34 cellular contexts compared by ENCODE assay signal in genomic region chr2:147851244-147851930, GRCh38.
"Had no signal": no experiment of that assay in that cellular context is flagged by ENCODE, and none has a peak within 500 bp of the region (broad histone marks: within the 10 kb centered on the region; RNA-seq: fewer than 3 reads in every experiment).

No MANE protein-coding gene starts in this region.

- H3K27ac Mint-ChIP-seq: activated CD4-positive, alpha-beta T cell treated with anti-CD3 and anti-CD28 coated beads for 36 hours; activated CD8-positive, alpha-beta memory T cell treated with anti-CD3 and anti-CD28 coated beads, Interleukin-2, amount 10 ng/mL, durations not matched to agents 7 days and 5 days; activated CD8-positive, alpha-beta T cell treated with anti-CD3 and anti-CD28 coated beads, Interleukin-2, amount 10 ng/mL, durations not matched to agents 7 days and 5 days; activated naive CD8-positive, alpha-beta T cell; activated T-cell treated with anti-CD3 and anti-CD28 coated beads, Interleukin-2, amount 50 U/mL, for 72 hours; effector memory CD8-positive, alpha-beta T cell; naive B cell; nephron progenitor cell; stimulated activated memory B cell treated with anti-CD40 and anti-IgM and Interleukin-4, amounts not matched to agents 10 μg/mL and 1 μg/mL and 100 μg/mL, for 72 hours; stimulated activated naive CD8-positive, alpha-beta T cell treated with anti-CD3 and anti-CD28 coated beads, Interleukin-15, amount 100 ng/mL, for 72 hours; T-cell; T-helper 2 cell treated with Interferon-gamma antibody and Interleukin-4, amounts not matched to agents 5 μg/mL and 100 μg/mL, for 36 hours; type B pancreatic cell had no signal

- H3K4me3 ChIP-seq: gastrocnemius medialis, heart left ventricle, left ventricle myocardium inferior, lung, ovary, prostate gland, sigmoid colon, vagina had no signal

- H3K4me3 Mint-ChIP-seq: activated CD4-positive, alpha-beta T cell treated with anti-CD3 and anti-CD28 coated beads for 36 hours; activated CD8-positive, alpha-beta memory T cell treated with anti-CD3 and anti-CD28 coated beads, Interleukin-2, amount 10 ng/mL, durations not matched to agents 7 days and 5 days; activated CD8-positive, alpha-beta T cell treated with anti-CD3 and anti-CD28 coated beads, Interleukin-2, amount 10 ng/mL, durations not matched to agents 7 days and 5 days; activated naive CD8-positive, alpha-beta T cell; effector memory CD8-positive, alpha-beta T cell; nephron progenitor cell; stimulated activated memory B cell treated with anti-CD40 and anti-IgM and Interleukin-4, amounts not matched to agents 10 μg/mL and 1 μg/mL and 100 μg/mL, for 72 hours; stimulated activated naive CD8-positive, alpha-beta T cell treated with anti-CD3 and anti-CD28 coated beads, Interleukin-15, amount 100 ng/mL, for 72 hours; T-cell; T-helper 2 cell treated with Interferon-gamma antibody and Interleukin-4, amounts not matched to agents 5 μg/mL and 100 μg/mL, for 36 hours; type B pancreatic cell had no signal

- H3K27me3 Mint-ChIP-seq: stimulated activated naive CD8-positive, alpha-beta T cell treated with anti-CD3 and anti-CD28 coated beads, Interleukin-15, amount 100 ng/mL, for 72 hours; type B pancreatic cell had no signal

- H3K9me3 ChIP-seq: gastrocnemius medialis, heart left ventricle, left ventricle myocardium inferior, ovary, prostate gland, sigmoid colon, vagina had no signal

- ATAC-seq: activated CD8-positive, alpha-beta memory T cell treated with anti-CD3 and anti-CD28 coated beads, Interleukin-2, amount 10 ng/mL, durations not matched to agents 7 days and 5 days; activated CD8-positive, alpha-beta T cell treated with anti-CD3 and anti-CD28 coated beads, Interleukin-2, amount 10 ng/mL, durations not matched to agents 7 days and 5 days; effector memory CD8-positive, alpha-beta T cell; gastrocnemius medialis; heart left ventricle; stimulated activated memory B cell treated with anti-CD40 and anti-IgM and Interleukin-4, amounts not matched to agents 10 μg/mL and 1 μg/mL and 100 μg/mL, for 72 hours; stimulated activated naive CD8-positive, alpha-beta T cell treated with anti-CD3 and anti-CD28 coated beads, Interleukin-15, amount 100 ng/mL, for 72 hours; T-cell had no signal

- H3K27me3 ChIP-seq: brain microvascular endothelial cell, gastrocnemius medialis, heart left ventricle, ovary, sigmoid colon, vagina had no signal

- H3K9me3 Mint-ChIP-seq: activated T-cell treated with anti-CD3 and anti-CD28 coated beads, Interleukin-2, amount 50 U/mL, for 72 hours; nephron progenitor cell; stimulated activated memory B cell treated with anti-CD40 and anti-IgM and Interleukin-4, amounts not matched to agents 10 μg/mL and 1 μg/mL and 100 μg/mL, for 72 hours; stimulated activated naive CD8-positive, alpha-beta T cell treated with anti-CD3 and anti-CD28 coated beads, Interleukin-15, amount 100 ng/mL, for 72 hours; T-cell; T-helper 2 cell treated with Interferon-gamma antibody and Interleukin-4, amounts not matched to agents 5 μg/mL and 100 μg/mL, for 36 hours had no signal

- H3K4me1 ChIP-seq: prostate gland had no signal

- FAIRE-seq: small intestine had no signal

- H3K27ac ChIP-seq: brain microvascular endothelial cell, gastrocnemius medialis, heart left ventricle, left ventricle myocardium inferior, ovary, prostate gland, sigmoid colon, vagina had no signal

- H3K36me3 Mint-ChIP-seq: naive B cell; stimulated activated memory B cell treated with anti-CD40 and anti-IgM and Interleukin-4, amounts not matched to agents 10 μg/mL and 1 μg/mL and 100 μg/mL, for 72 hours; T-cell had no signal

- DNase-seq: activated CD4-positive, alpha-beta T cell treated with anti-CD3 and anti-CD28 coated beads for 36 hours; activated CD4-positive, CD25-positive, alpha-beta regulatory T cell; activated CD8-positive, alpha-beta memory T cell treated with anti-CD3 and anti-CD28 coated beads, Interleukin-2, amount 10 ng/mL, durations not matched to agents 7 days and 5 days; activated CD8-positive, alpha-beta T cell treated with anti-CD3 and anti-CD28 coated beads, Interleukin-2, amount 10 ng/mL, durations not matched to agents 7 days and 5 days; activated effector memory CD4-positive, alpha-beta T cell treated with Interleukin-2 at 50 U/mL for 16 hours; activated naive CD4-positive, alpha-beta T cell treated with Interleukin-2 at 50 U/mL for 16 hours; activated T-cell treated with anti-CD3 and anti-CD28 coated beads, Interleukin-2, amount 50 U/mL, for 72 hours; aorta; brain microvascular endothelial cell; cortex of kidney; effector memory CD8-positive, alpha-beta T cell; erythroblast; gastrocnemius medialis; heart left ventricle; kidney glomerular epithelial cell; left ventricle myocardium inferior; naive B cell; nephron progenitor cell; ovary; retina; sigmoid colon; small intestine; stimulated activated CD4-positive, alpha-beta T cell treated with anti-CD3 and anti-CD28 coated beads, Interleukin-4, amount 100 ng/mL, for 4 hours; stimulated activated CD8-positive, alpha-beta memory T cell treated with anti-CD3 and anti-CD28 coated beads, Interleukin-4, amount 100 ng/mL, for 48 hours; stimulated activated naive CD8-positive, alpha-beta T cell treated with anti-CD3 and anti-CD28 coated beads, Interleukin-15, amount 100 ng/mL, for 72 hours; substantia nigra; T-cell had no signal

- H3K36me3 ChIP-seq: brain microvascular endothelial cell, gastrocnemius medialis, heart left ventricle, left ventricle myocardium inferior, ovary, prostate gland, sigmoid colon, vagina had no signal
